Comparison of ENCODE assay signal across 12 cellular contexts in the genomic region with DNA sequence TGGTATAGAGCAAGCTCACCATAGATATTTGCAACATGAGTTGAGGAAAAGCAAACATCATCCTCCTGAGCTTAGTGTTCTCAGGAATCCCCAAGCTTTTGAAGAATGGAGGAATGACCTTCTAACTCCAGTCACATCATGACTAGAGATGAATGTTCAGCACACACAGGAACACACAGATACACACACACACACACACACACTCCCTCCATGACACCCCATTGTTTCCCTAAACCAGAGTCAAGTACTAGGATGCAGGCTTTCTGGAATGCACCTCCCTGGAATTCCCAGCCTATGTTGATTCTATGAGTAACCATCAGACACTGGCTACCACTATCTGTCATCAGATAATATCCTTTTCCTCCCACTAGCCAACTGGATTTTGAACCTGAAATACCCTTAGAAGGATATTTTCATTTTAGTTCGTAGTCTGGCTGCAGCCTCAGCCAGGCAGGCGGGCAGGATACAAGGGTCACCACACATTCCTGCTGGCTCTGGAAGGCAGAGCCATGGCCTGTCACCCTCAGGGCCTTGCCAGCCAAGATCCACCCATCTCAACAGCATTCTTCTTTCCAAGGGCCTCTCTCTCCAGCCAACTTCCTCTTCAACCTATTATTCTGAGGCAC.
DNase-seq lines count a peak whose midpoint lies in the region; ATAC-seq and TF ChIP-seq lines count a peak whose summit lies in the region.
"Had no signal": no experiment of that assay in that cellular context is flagged by ENCODE, and none has a peak within 500 bp of the region (broad histone marks: within the 10 kb centered on the region; RNA-seq: fewer than 3 reads in every experiment).

No MANE protein-coding gene starts in this region.

- no peaks in the 10 kb centered on the region for H3K4me1 Mint-ChIP-seq in natural killer cell

- H3K27me3 Mint-ChIP-seq in natural killer cell (ENCODE audit: low read depth in 2 of 2), result peaks cover 5 to 40% of the 10 kb centered on the region in 2 donors

- DNase-seq in LHCN-M2 (ENCODE audit: low read depth), result peak; percentile 89
- peak; percentile 99 for DNase-seq in dermis blood vessel endothelial cell
- peak; percentile 99 for DNase-seq in lung microvascular endothelial cell (ENCODE audit: low read depth in 2 of 2)
- no peak for DNase-seq in SKM-1 treated with dmso at 0.1 percent for 144 hours (lab: John Stamatoyannopoulos, UW; ENCODE audit: unreplicated experiment)
- no peak for DNase-seq in NCI-H1417 (lab: John Stamatoyannopoulos, UW)
- DNase-seq in natural killer cell, result no peak
- DNase-seq: kidney, NCI-H1105 treated with DMSO at 0.1 percent for 48 hours, stomach had no signal

- no peak overlapping the region for H3K27ac Mint-ChIP-seq in natural killer cell

- H2AFZ ChIP-seq in ACC112 (ENCODE audit: low read length, unreplicated experiment), result no peak overlapping the region

- TF ChIP-seq CTCF in natural killer cell (IDR thresholded peaks at IDR 0.05), result no peak

- ATAC-seq in natural killer cell (no peak), GM18861 (IDR thresholded peaks at IDR 0.05; ENCODE audit: unreplicated experiment) (no peak)

- H3K9me3 Mint-ChIP-seq in natural killer cell, result no peaks in the 10 kb centered on the region

- no peaks in the 10 kb centered on the region for H3K79me2 ChIP-seq in ACC112 (ENCODE audit: control insufficient read depth, insufficient read depth, low read length, unreplicated experiment)

- peaks cover 16% of the 10 kb centered on the region for H3K4me1 ChIP-seq in ACC112 (ENCODE audit: control insufficient read depth, insufficient read depth, low read length, unreplicated experiment)

- H3K4me3 ChIP-seq in ACC112 (ENCODE audit: low read depth, low read length), result no peak overlapping the region
- H3K4me3 ChIP-seq: stomach had no signal

- H3K27me3 ChIP-seq in ACC112 (ENCODE audit: insufficient read depth, low read length), result no peaks in the 10 kb centered on the region
- H3K27me3 ChIP-seq: stomach had no signal

- H3K36me3 ChIP-seq in ACC112 (ENCODE audit: insufficient read depth, low read length), result no peaks in the 10 kb centered on the region
- H3K36me3 ChIP-seq: stomach had no signal

- no peak overlapping the region for H3K4me3 Mint-ChIP-seq in natural killer cell

- intact Hi-C loops in natural killer cell (cut with micrococcal nuclease), result no loop called here

- H3K27ac ChIP-seq in ACC112 (ENCODE audit: low read depth, low read length), result peak overlapping the region; percentile 67
- H3K27ac ChIP-seq: C4-2B had no signal

- H3K36me3 Mint-ChIP-seq in natural killer cell, result no peaks in the 10 kb centered on the region

Comparison
In these comparisons a context has a peak if more than half of its experiments do, and no peak if none do; other contexts are left out.
1. DNase-seq: peak in LHCN-M2 (single experiment), dermis blood vessel endothelial cell (single experiment) and lung microvascular endothelial cell (2 of 2); none in SKM-1 treated with dmso at 0.1 percent for 144 hours (single experiment), NCI-H1417 (0 of 3) and natural killer cell (single experiment).